In the genomic region with DNA sequence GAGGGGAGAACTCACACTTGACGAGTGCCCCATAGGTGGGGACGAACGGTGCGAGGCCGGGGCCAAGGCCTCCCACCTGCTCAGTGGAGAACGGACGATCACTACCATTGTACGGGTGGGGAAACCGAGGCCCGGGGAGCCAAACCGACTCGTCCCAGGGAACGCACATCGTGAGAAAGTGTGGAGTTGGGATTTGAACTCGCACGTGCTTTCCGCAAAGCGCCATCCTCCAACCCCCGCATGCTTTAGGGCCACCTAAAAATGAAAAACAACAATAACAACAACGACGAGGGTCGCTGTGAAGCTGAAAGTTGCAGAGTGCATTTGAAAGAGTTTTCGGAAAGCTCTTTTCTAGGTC, we compare ENCODE assay signal across 8 cellular contexts. TPM values are rescaled to one million over a fixed set of nuclear protein-coding genes. Genes with fewer than 3 reads are reported as not detected.
DNase-seq lines count a peak whose midpoint lies in the region; ATAC-seq, FAIRE-seq and TF ChIP-seq lines count a peak whose summit lies in the region.

No MANE protein-coding gene starts in this region.

- peak overlapping the region; percentile 87; the same call in 1 of the 2 replicates for H2BK12ac ChIP-seq in H1 (ENCODE audit: low read depth, low read length)

- CTCF ChIA-PET in PC-9 (lab: Charles Lee), result interaction anchor here (0.6 kb wide), 1 partner anchor 19 kb away, joined by 7 read pairs; no protein-coding TSS in a partner anchor
- CTCF ChIA-PET in H1 (lab: Charles Lee; ENCODE audit: partially characterized antibody), result interaction anchor here (0.9 to 4.3 kb wide), 5 partner anchors 10 to 75 kb away, joined by 3 to 26 read pairs (median 3); partner anchors contain the start of gene RABAC1

- peak overlapping the region; percentile 10 for H4K5ac ChIP-seq in H1 (ENCODE audit: insufficient read length, low read depth, low read length)

- H3K79me2 ChIP-seq in PC-9 (ENCODE audit: low read depth), result peaks cover 39% of the 10 kb centered on the region
- H3K79me2 ChIP-seq in H1 (ENCODE audit: control insufficient read depth in 1 of 2, insufficient read depth in 2 of 2, low read length in 2 of 2), result peaks cover 0 to 3% of the 10 kb centered on the region in 2 experiments; a peak in 1 of 4 replicates

- no peak overlapping the region for H2BK15ac ChIP-seq in H1 (ENCODE audit: low read length)

- peak overlapping the region; percentile 99 for H3K4me3 ChIP-seq in CD4-positive, CD25-positive, alpha-beta regulatory T cell (ENCODE audit: low read depth, low read length)
- peak overlapping the region; percentile 83 for H3K4me3 ChIP-seq in PC-9
- H3K4me3 ChIP-seq in H1 (ENCODE audit: extremely low read depth in 1 of 4, insufficient read depth in 2 of 4, low read depth in 3 of 4, low read length in 4 of 4), result peak overlapping the region; percentile 70 to 97 (median 84)

- H3K36me3 ChIP-seq in CD4-positive, CD25-positive, alpha-beta regulatory T cell (ENCODE audit: control insufficient read depth, insufficient read depth, low read length), result peaks cover 4% of the 10 kb centered on the region
- H3K36me3 ChIP-seq in PC-9 (ENCODE audit: low read depth) (no peaks in the 10 kb centered on the region; the same call in 1 of the 2 replicates), H1 (ENCODE audit: control insufficient read depth in 2 of 4, insufficient read depth in 4 of 4, low read length in 3 of 4) (no peaks in the 10 kb centered on the region)

- H2BK120ac ChIP-seq in H1 (replicated peaks; ENCODE audit: low read depth, low read length), result no peak overlapping the region

- no peak overlapping the region for H3K14ac ChIP-seq in H1 (ENCODE audit: insufficient read length)

- peaks cover 40% of the 10 kb centered on the region for H3K36me3 Mint-ChIP-seq in CD4-positive, CD25-positive, alpha-beta regulatory T cell
- H3K36me3 Mint-ChIP-seq in nephron progenitor cell (ENCODE audit: low read depth), result no peaks in the 10 kb centered on the region

- peaks cover 71% of the 10 kb centered on the region for H3K4me1 ChIP-seq in CD4-positive, CD25-positive, alpha-beta regulatory T cell (ENCODE audit: control insufficient read depth, insufficient read depth, low read length, poor library complexity, severe bottlenecking)
- peaks cover 29% of the 10 kb centered on the region for H3K4me1 ChIP-seq in PC-9 (replicated peaks; ENCODE audit: insufficient read depth)
- peaks cover 3 to 21% (median 12%) of the 10 kb centered on the region in 4 experiments for H3K4me1 ChIP-seq in H1 (replicated peaks in 1 of 4; ENCODE audit: control insufficient read depth in 3 of 4, insufficient read depth in 4 of 4, low read length in 3 of 4)

- peak overlapping the region in 3 of 4 experiments; percentile 5 to 39 (median 23); a peak in 3 of 7 replicates for H3K9ac ChIP-seq in H1 (replicated peaks in 1 of 4; ENCODE audit: extremely low read depth in 1 of 4, low read depth in 3 of 4, low read length in 3 of 4)

- 5% methylated on average over 23 of the region's 23 CpGs; no CpG with 5 or more reads in 1 of the 2 experiments for WGBS in H1 (ENCODE audit: extremely low coverage in 1 of 2, insufficient coverage in 1 of 2, insufficient read length in 1 of 2, insufficient replicate concordance in 2 of 2, low coverage in 1 of 2, low lambda C conversion rate in 2 of 2, missing lambda C conversion rate in 1 of 2), 2 experiments

- POLR2A ChIA-PET in PC-9 (lab: Charles Lee; ENCODE audit: unreplicated experiment) (no interaction called here), H1 (lab: Charles Lee; ENCODE audit: partially characterized antibody) (interaction anchor here (0.7 to 13.9 kb wide), 6 partner anchors 12 to 457 kb away, joined by 3 to 298 read pairs (median 4); partner anchors contain the start of genes B3GNT8 and RPS19)

- TF ChIP-seq CTCF in PC-9 (conservative IDR thresholded peaks at IDR 0.05), result no peak
- no peak for TF ChIP-seq CTCF in H1 (IDR thresholded peaks at IDR 0.05; ENCODE audit: control extremely low read depth in 1 of 3, insufficient read depth in 1 of 3, low read depth in 1 of 3, low read length in 3 of 3)
- TF ChIP-seq CTCF in nephron progenitor cell (IDR thresholded peaks at IDR 0.05), result no peak

- H2BK20ac ChIP-seq in H1 (ENCODE audit: low read length), result no peak overlapping the region

- no peak for ATAC-seq in CD4-positive, CD25-positive, alpha-beta regulatory T cell (ENCODE audit: low read depth in 2 of 2)
- ATAC-seq in GM18520 (IDR thresholded peaks at IDR 0.05; ENCODE audit: unreplicated experiment), result no peak

- peak overlapping the region; percentile 97 to 100 (median 97) for H3K27ac Mint-ChIP-seq in CD4-positive, CD25-positive, alpha-beta regulatory T cell
- H3K27ac Mint-ChIP-seq in nephron progenitor cell, result no peak overlapping the region

- peak overlapping the region; percentile 90 for H3K27ac ChIP-seq in CD4-positive, CD25-positive, alpha-beta regulatory T cell (ENCODE audit: insufficient read depth, low read length, poor library complexity, severe bottlenecking)
- no peak overlapping the region for H3K27ac ChIP-seq in PC-9
- no peak overlapping the region for H3K27ac ChIP-seq in H1 (ENCODE audit: low read depth, low read length)

- H2BK5ac ChIP-seq in H1 (ENCODE audit: low read depth, low read length), result no peak overlapping the region

- FAIRE-seq in H1 (lab: Jason Lieb, UNC), result no peak

- peak overlapping the region; percentile 25 for H3K18ac ChIP-seq in H1 (ENCODE audit: extremely low read depth, low read length)

- peaks cover 0 to 2% (median 0%) of the 10 kb centered on the region in 7 donors for H3K9me3 Mint-ChIP-seq in CD4-positive, CD25-positive, alpha-beta regulatory T cell
- no peaks in the 10 kb centered on the region for H3K9me3 Mint-ChIP-seq in nephron progenitor cell

- no peak for TF ChIP-seq EP300 in H1 (IDR thresholded peaks at IDR 0.05; ENCODE audit: borderline replicate concordance in 1 of 2, low read depth in 2 of 2, low read length in 2 of 2)

- BruUV-seq in PC-9 (replicated peaks; lab: Mats Ljungman, UMichigan), result TSS peak; percentile 24

- intact Hi-C loops in PC-9 (cut with micrococcal nuclease; ENCODE audit: unreplicated experiment), result no loop called here

- H3K4me2 ChIP-seq in PC-9 (peak overlapping the region; percentile 82), H1 (ENCODE audit: insufficient read depth in 1 of 2, low read depth in 2 of 2, low read length in 2 of 2) (peak overlapping the region; percentile 89)

- no peak overlapping the region for H3K23ac ChIP-seq in H1 (ENCODE audit: insufficient read length)

- no peaks in the 10 kb centered on the region for H3K9me3 ChIP-seq in CD4-positive, CD25-positive, alpha-beta regulatory T cell (ENCODE audit: control insufficient read depth in 2 of 2, low read length in 2 of 2)
- H3K9me3 ChIP-seq in PC-9 (ENCODE audit: insufficient read depth, low read depth) (no peaks in the 10 kb centered on the region), H1 (ENCODE audit: insufficient read depth in 2 of 2, low read depth in 1 of 2, low read length in 1 of 2) (no peaks in the 10 kb centered on the region)

- H3K56ac ChIP-seq in H1 (replicated peaks; ENCODE audit: insufficient read length, low read depth, low read length), result peak overlapping the region; percentile 26

- H3K79me1 ChIP-seq in H1 (ENCODE audit: low read depth, low read length), result peaks cover 2% of the 10 kb centered on the region; the same call in 1 of the 2 replicates

- peaks cover 0 to 63% (median 28%) of the 10 kb centered on the region in 4 donors for H3K4me1 Mint-ChIP-seq in CD4-positive, CD25-positive, alpha-beta regulatory T cell
- peaks cover 49% of the 10 kb centered on the region for H3K4me1 Mint-ChIP-seq in nephron progenitor cell

- H2AK5ac ChIP-seq in H1 (ENCODE audit: low read depth, low read length), result peak overlapping the region; percentile 90; the same call in 1 of the 2 replicates

- H4K91ac ChIP-seq in H1 (replicated peaks; ENCODE audit: insufficient read length, low read length), result peak overlapping the region; percentile 52

- H3K27me3 Mint-ChIP-seq in CD4-positive, CD25-positive, alpha-beta regulatory T cell, result no peaks in the 10 kb centered on the region
- peaks cover 44% of the 10 kb centered on the region for H3K27me3 Mint-ChIP-seq in nephron progenitor cell (ENCODE audit: low read depth, poor library complexity)

- peak overlapping the region; percentile 99 to 100 (median 100) for H3K4me3 Mint-ChIP-seq in CD4-positive, CD25-positive, alpha-beta regulatory T cell
- H3K4me3 Mint-ChIP-seq in nephron progenitor cell, result peak overlapping the region; percentile 94

- peak overlapping the region; percentile 63; the same call in 1 of the 2 replicates for H4K8ac ChIP-seq in H1 (ENCODE audit: extremely low read depth, insufficient read depth, low read length)

- H2AFZ ChIP-seq in PC-9 (peak overlapping the region; percentile 94), H1 (ENCODE audit: low read length) (peak overlapping the region; percentile 79; the same call in 1 of the 2 replicates)

- no peak for TF ChIP-seq RAD21 in H1 (IDR thresholded peaks at IDR 0.05 in 1 of 2, conservative IDR thresholded peaks at IDR 0.05 in 1 of 2; ENCODE audit: low read depth in 2 of 2, low read length in 2 of 2)

- no peak for DNase-seq in CD4-positive, CD25-positive, alpha-beta regulatory T cell
- DNase-seq in PC-9 (no peak), H1 (ENCODE audit: low read depth in 1 of 2, low spot score in 2 of 2) (no peak), nephron progenitor cell (no peak), DMS114 treated with DMSO at 0.1 percent for 48 hours (lab: John Stamatoyannopoulos, UW; ENCODE audit: unreplicated experiment) (no peak), DMS 273 (lab: John Stamatoyannopoulos, UW; ENCODE audit: unreplicated experiment) (no peak), AML-193 (lab: John Stamatoyannopoulos, UW) (no peak)

- no peak for TF ChIP-seq POLR2A in H1 (IDR thresholded peaks at IDR 0.05; ENCODE audit: control extremely low read depth in 1 of 2, low read depth in 2 of 2, low read length in 2 of 2)

- peaks cover 16% of the 10 kb centered on the region; the same call in 1 of the 2 replicates for H3K23me2 ChIP-seq in H1 (ENCODE audit: low read depth, low read length)

- peaks cover 29% of the 10 kb centered on the region for H3F3A ChIP-seq in PC-9 (ENCODE audit: insufficient read depth, low read depth)

- H3K27me3 ChIP-seq in CD4-positive, CD25-positive, alpha-beta regulatory T cell (ENCODE audit: control insufficient read depth, insufficient read depth, low read length), result no peaks in the 10 kb centered on the region
- no peaks in the 10 kb centered on the region for H3K27me3 ChIP-seq in PC-9 (ENCODE audit: insufficient read depth, low read depth)
- H3K27me3 ChIP-seq in H1 (replicated peaks in 1 of 4; ENCODE audit: control insufficient read depth in 3 of 4, extremely low read depth in 1 of 4, insufficient read depth in 3 of 4, low read length in 3 of 4), result peaks cover 1 to 18% (median 17%) of the 10 kb centered on the region in 4 experiments; a peak in 6 of 7 replicates

- no peaks in the 10 kb centered on the region for H3K9me2 ChIP-seq in PC-9 (ENCODE audit: insufficient read depth)

- 0 out of 2 replicates have a peak, but pooled peaks cover 4% of the 10 kb centered on the region for H4K20me1 ChIP-seq in PC-9 (ENCODE audit: insufficient read depth)
- H4K20me1 ChIP-seq in H1 (replicated peaks in 1 of 2; ENCODE audit: control insufficient read depth in 1 of 2, insufficient read depth in 2 of 2, low read length in 2 of 2), result peaks cover 3% of the 10 kb centered on the region in 2 experiments

- H3K4ac ChIP-seq in H1 (replicated peaks; ENCODE audit: insufficient read length, low read depth, low read length), result no peak overlapping the region

RNA-seq across cellular contexts. Expression of gene ARHGEF1, which starts 0.5 kb away (rescaled TPM):
- total RNA-seq in CD4-positive, CD25-positive, alpha-beta regulatory T cell, result 1,312 TPM
- 100 to 1,000 TPM; 162 to 187 (median 180) TPM for polyA plus RNA-seq in CD4-positive, CD25-positive, alpha-beta regulatory T cell
- 101 and 109 TPM in 2 replicates for total RNA-seq in PC-9 (2021)
- 49.0 and 54.6 TPM in 2 replicates for total RNA-seq in H1 (2021; fragmentation: NEBNext Ultra II Directional; extraction: Animal tissue kit (Norgen Biotek cat#: 25700))
- polyA plus RNA-seq in H1 (2011; rRNA removed), result 23.0 and 41.1 TPM in 2 replicates
- 35.9 TPM for polyA plus RNA-seq in H1 (2011; cell fraction: cytosol; rRNA removed)
- polyA plus RNA-seq in H1 (2011; cell fraction: nucleus; rRNA removed), result 95.3 TPM
- polyA plus RNA-seq in H1 (2012, experiment 1 of 2), result 38.4 to 51.0 TPM (median 48.8 TPM) in 4 replicates
- 35.5 TPM for polyA plus RNA-seq in H1 (2012, experiment 2 of 2)
- polyA plus RNA-seq in H1 (2013, experiment 1 of 2), result 49.6 TPM
- polyA plus RNA-seq in H1 (2013, experiment 2 of 2), result 44.9 TPM
- polyA minus RNA-seq in H1 (2011; rRNA and poly(A)+ RNA removed), result 9.4 and 11.0 TPM in 2 replicates
- 25.5 TPM for polyA minus RNA-seq in H1 (2011; cell fraction: cytosol; rRNA and poly(A)+ RNA removed)
- polyA minus RNA-seq in H1 (2011; cell fraction: nucleus; rRNA and poly(A)+ RNA removed), result 34.6 TPM

RNA-seq across cellular contexts. Expression of gene CD79A, which starts 6.4 kb away (rescaled TPM):
- total RNA-seq in CD4-positive, CD25-positive, alpha-beta regulatory T cell, result 4.9 TPM
- polyA plus RNA-seq in CD4-positive, CD25-positive, alpha-beta regulatory T cell, result 10 to 100 TPM; 10.6 to 17.9 (median 16.4) TPM
- total RNA-seq in PC-9 (2021), result 0.33 and 0.59 TPM in 2 replicates
- total RNA-seq in H1 (2021; fragmentation: NEBNext Ultra II Directional; extraction: Animal tissue kit (Norgen Biotek cat#: 25700)), result 0.54 TPM in 1 of 2 replicates, not detected in the other
- 0.77 and 0.83 TPM in 2 replicates for polyA plus RNA-seq in H1 (2011; rRNA removed)
- 0.49 TPM for polyA plus RNA-seq in H1 (2011; cell fraction: cytosol; rRNA removed)
- polyA plus RNA-seq in H1 (2011; cell fraction: nucleus; rRNA removed), result 0.91 TPM
- 0.28 to 1.0 TPM (median 0.52 TPM) in 3 of 4 replicates, not detected in the other for polyA plus RNA-seq in H1 (2012, experiment 1 of 2)
- 0.55 TPM for polyA plus RNA-seq in H1 (2012, experiment 2 of 2)
- 0.59 TPM for polyA plus RNA-seq in H1 (2013, experiment 1 of 2)
- polyA plus RNA-seq in H1 (2013, experiment 2 of 2), result 0.68 TPM
- not detected in 2 replicates for polyA minus RNA-seq in H1 (2011; rRNA and poly(A)+ RNA removed)
- polyA minus RNA-seq in H1 (2011; cell fraction: cytosol; rRNA and poly(A)+ RNA removed), result not detected
- polyA minus RNA-seq in H1 (2011; cell fraction: nucleus; rRNA and poly(A)+ RNA removed), result not detected

RNA-seq across cellular contexts. Expression of gene RPS19, which starts 23.4 kb away (rescaled TPM):
- total RNA-seq in CD4-positive, CD25-positive, alpha-beta regulatory T cell, result 2,081 TPM
- 1,000 to 10,000 TPM; 3,595 to 5,716 (median 4,931) TPM for polyA plus RNA-seq in CD4-positive, CD25-positive, alpha-beta regulatory T cell
- 2,593 and 3,356 TPM in 2 replicates for total RNA-seq in PC-9 (2021)
- 2,817 and 2,831 TPM in 2 replicates for total RNA-seq in H1 (2021; fragmentation: NEBNext Ultra II Directional; extraction: Animal tissue kit (Norgen Biotek cat#: 25700))
- polyA plus RNA-seq in H1 (2011; rRNA removed), result 5,751 and 9,112 TPM in 2 replicates
- 5,170 TPM for polyA plus RNA-seq in H1 (2011; cell fraction: cytosol; rRNA removed)
- polyA plus RNA-seq in H1 (2011; cell fraction: nucleus; rRNA removed), result 1,732 TPM
- polyA plus RNA-seq in H1 (2012, experiment 1 of 2), result 3,684 to 5,048 TPM (median 4,659 TPM) in 4 replicates
- polyA plus RNA-seq in H1 (2012, experiment 2 of 2), result 6,526 TPM
- polyA plus RNA-seq in H1 (2013, experiment 1 of 2), result 3,247 TPM
- polyA plus RNA-seq in H1 (2013, experiment 2 of 2), result 3,131 TPM
- 334 and 573 TPM in 2 replicates for polyA minus RNA-seq in H1 (2011; rRNA and poly(A)+ RNA removed)
- 1,472 TPM for polyA minus RNA-seq in H1 (2011; cell fraction: cytosol; rRNA and poly(A)+ RNA removed)
- polyA minus RNA-seq in H1 (2011; cell fraction: nucleus; rRNA and poly(A)+ RNA removed), result 675 TPM

RNA-seq across cellular contexts. Expression of gene DMRTC2, which starts 38.6 kb away (rescaled TPM):
- not detected for total RNA-seq in CD4-positive, CD25-positive, alpha-beta regulatory T cell
- polyA plus RNA-seq in CD4-positive, CD25-positive, alpha-beta regulatory T cell, result not detected
- total RNA-seq in PC-9 (2021), result not detected in 2 replicates
- not detected in 2 replicates for total RNA-seq in H1 (2021; fragmentation: NEBNext Ultra II Directional; extraction: Animal tissue kit (Norgen Biotek cat#: 25700))
- polyA plus RNA-seq in H1 (2011; rRNA removed), result not detected in 2 replicates
- not detected for polyA plus RNA-seq in H1 (2011; cell fraction: cytosol; rRNA removed)
- polyA plus RNA-seq in H1 (2011; cell fraction: nucleus; rRNA removed), result not detected
- polyA plus RNA-seq in H1 (2012, experiment 1 of 2), result not detected in 4 replicates
- not detected for polyA plus RNA-seq in H1 (2012, experiment 2 of 2)
- polyA plus RNA-seq in H1 (2013, experiment 1 of 2), result 0.04 TPM
- not detected for polyA plus RNA-seq in H1 (2013, experiment 2 of 2)
- polyA minus RNA-seq in H1 (2011; rRNA and poly(A)+ RNA removed), result not detected in 2 replicates
- not detected for polyA minus RNA-seq in H1 (2011; cell fraction: cytosol; rRNA and poly(A)+ RNA removed)
- polyA minus RNA-seq in H1 (2011; cell fraction: nucleus; rRNA and poly(A)+ RNA removed), result not detected

RNA-seq across cellular contexts. Expression of gene LYPD4, which starts 39.0 kb away (rescaled TPM):
- total RNA-seq in CD4-positive, CD25-positive, alpha-beta regulatory T cell, result not detected
- polyA plus RNA-seq in CD4-positive, CD25-positive, alpha-beta regulatory T cell, result not detected
- not detected in 2 replicates for total RNA-seq in PC-9 (2021)
- total RNA-seq in H1 (2021; fragmentation: NEBNext Ultra II Directional; extraction: Animal tissue kit (Norgen Biotek cat#: 25700)), result not detected in 2 replicates
- 0.06 TPM in 1 of 2 replicates, not detected in the other for polyA plus RNA-seq in H1 (2011; rRNA removed)
- polyA plus RNA-seq in H1 (2011; cell fraction: cytosol; rRNA removed), result not detected
- not detected for polyA plus RNA-seq in H1 (2011; cell fraction: nucleus; rRNA removed)
- polyA plus RNA-seq in H1 (2012, experiment 1 of 2), result not detected in 4 replicates
- polyA plus RNA-seq in H1 (2012, experiment 2 of 2), result not detected
- not detected for polyA plus RNA-seq in H1 (2013, experiment 1 of 2)
- not detected for polyA plus RNA-seq in H1 (2013, experiment 2 of 2)
- not detected in 2 replicates for polyA minus RNA-seq in H1 (2011; rRNA and poly(A)+ RNA removed)
- not detected for polyA minus RNA-seq in H1 (2011; cell fraction: cytosol; rRNA and poly(A)+ RNA removed)
- polyA minus RNA-seq in H1 (2011; cell fraction: nucleus; rRNA and poly(A)+ RNA removed), result not detected

Comparison
In these comparisons a context has a peak if more than half of its experiments do, and no peak if none do; other contexts are left out.
1. RNA of gene ARHGEF1, which starts 0.5 kb away (total RNA-seq): 1,312 TPM in CD4-positive, CD25-positive, alpha-beta regulatory T cell (single experiment); 101 to 109 TPM in PC-9 and 49.0 to 54.6 TPM in H1; every median in the first group is over 10 times any median in the second.
2. Peak in every context shown above with its lines, with median percentiles within 50 percentile points of each other: H3K4me3 ChIP-seq.